15 cellular contexts compared by ENCODE assay signal in the genomic region with DNA sequence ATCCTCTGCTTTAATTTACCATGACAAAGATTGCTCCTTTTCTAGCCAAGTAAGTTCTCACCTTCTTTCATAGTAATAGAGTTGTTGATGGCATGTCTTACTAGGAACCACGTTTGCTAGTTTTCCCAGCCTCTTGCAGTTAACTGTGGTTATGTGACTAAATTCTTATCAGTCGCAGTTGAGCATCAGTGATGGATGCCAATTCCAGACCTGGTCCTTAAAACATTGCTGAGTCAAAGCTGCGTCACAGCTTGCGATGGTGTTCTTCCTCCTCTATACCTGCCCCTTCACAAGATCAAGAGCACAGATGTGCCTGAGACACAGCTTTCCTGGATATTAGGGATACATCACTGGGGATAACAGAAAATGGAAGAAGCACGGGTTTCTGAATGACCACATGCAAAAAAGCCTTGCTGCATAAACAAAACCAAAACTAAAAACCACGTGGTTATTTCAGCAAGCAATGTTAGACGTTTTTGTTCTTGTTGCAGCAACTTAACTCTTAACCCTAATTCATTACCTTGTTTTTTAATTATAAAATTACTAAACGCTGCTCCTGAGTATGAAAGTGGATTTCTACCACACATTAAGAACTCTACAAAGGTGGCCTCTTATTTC.
A peak's percentile ranks its signal among the peaks of the same experiment; 100 is the strongest.
DNase-seq lines count a peak whose midpoint lies in the region; ATAC-seq, FAIRE-seq and TF ChIP-seq lines count a peak whose summit lies in the region.
"Had no signal": no experiment of that assay in that cellular context is flagged by ENCODE, and none has a peak within 500 bp of the region (broad histone marks: within the 10 kb centered on the region; RNA-seq: fewer than 3 reads in every experiment).

No MANE protein-coding gene starts in this region.

- H3K27ac ChIP-seq in OCI-LY3 (ENCODE audit: low read length) (no peak overlapping the region), H1 (ENCODE audit: low read depth, low read length) (no peak overlapping the region)
- H3K27ac ChIP-seq: epithelial cell of prostate had no signal

- CTCF ChIA-PET in H1 (lab: Charles Lee; ENCODE audit: partially characterized antibody): interaction anchor here (6.3 kb wide), 1 partner anchor 15 kb away, joined by 44 read pairs; no protein-coding TSS in a partner anchor

- no peak overlapping the region for H2BK5ac ChIP-seq in H1 (ENCODE audit: low read depth, low read length)

- H3K9ac ChIP-seq in OCI-LY3 (ENCODE audit: low read length): no peak overlapping the region
- H3K9ac ChIP-seq in H1 (replicated peaks in 1 of 4; ENCODE audit: extremely low read depth in 1 of 4, low read depth in 3 of 4, low read length in 3 of 4): peak overlapping the region in 1 of 4 experiments; percentile 34; a peak in 1 of 7 replicates

- H2BK20ac ChIP-seq in H1 (ENCODE audit: low read length): no peak overlapping the region

- no peak overlapping the region for H4K91ac ChIP-seq in H1 (replicated peaks; ENCODE audit: insufficient read length, low read length)

- FAIRE-seq in H1 (lab: Jason Lieb, UNC): no peak

- no peak overlapping the region for H4K8ac ChIP-seq in H1 (ENCODE audit: extremely low read depth, insufficient read depth, low read length)

- H3K23me2 ChIP-seq in H1 (ENCODE audit: low read depth, low read length): no peaks in the 10 kb centered on the region

- WGBS in H1 (ENCODE audit: extremely low coverage in 1 of 2, insufficient coverage in 1 of 2, insufficient read length in 1 of 2, insufficient replicate concordance in 2 of 2, low coverage in 1 of 2, low lambda C conversion rate in 2 of 2, missing lambda C conversion rate in 1 of 2), 2 experiments: 86% methylated on average over 8 of the region's 8 CpGs; no CpG with 5 or more reads in 1 of the 2 experiments

- TF ChIP-seq CTCF in BE2C (IDR thresholded peaks at IDR 0.05; ENCODE audit: low read depth, low read length): no peak
- TF ChIP-seq CTCF in OCI-LY3 (IDR thresholded peaks at IDR 0.05; ENCODE audit: low read depth, low read length): no peak
- TF ChIP-seq CTCF in H1 (IDR thresholded peaks at IDR 0.05; ENCODE audit: control extremely low read depth in 1 of 3, insufficient read depth in 1 of 3, low read depth in 1 of 3, low read length in 3 of 3): no peak

- H3K4ac ChIP-seq in H1 (replicated peaks; ENCODE audit: insufficient read length, low read depth, low read length): no peak overlapping the region

- TF ChIP-seq POLR2A in H1 (IDR thresholded peaks at IDR 0.05; ENCODE audit: control extremely low read depth in 1 of 2, low read depth in 2 of 2, low read length in 2 of 2): no peak

- no peak overlapping the region for H2AK5ac ChIP-seq in H1 (ENCODE audit: low read depth, low read length)

- H3K56ac ChIP-seq in H1 (replicated peaks; ENCODE audit: insufficient read length, low read depth, low read length): no peak overlapping the region

- no peak overlapping the region for H2BK12ac ChIP-seq in H1 (ENCODE audit: low read depth, low read length)

- no peak for TF ChIP-seq RAD21 in H1 (IDR thresholded peaks at IDR 0.05 in 1 of 2, conservative IDR thresholded peaks at IDR 0.05 in 1 of 2; ENCODE audit: low read depth in 2 of 2, low read length in 2 of 2)

- no peak for DNase-seq in BE2C
- no peak for DNase-seq in H1 (ENCODE audit: low read depth in 1 of 2, low spot score in 2 of 2)
- no peak for DNase-seq in COLO668 (lab: John Stamatoyannopoulos, UW; ENCODE audit: unreplicated experiment)
- no peak for DNase-seq in H7
- DNase-seq in sciatic nerve (ENCODE audit: low spot score): no peak
- DNase-seq: activated naive CD4-positive, alpha-beta T cell; cerebellar nuclear complex; glutamatergic neuron; HCEC 1CT; retina; stimulated activated CD4-positive, alpha-beta T cell treated with anti-CD3 and anti-CD28 coated beads, Interleukin-4, amount 100 ng/mL, for 1 hour had no signal

- H3K27me3 ChIP-seq in BE2C (no peaks in the 10 kb centered on the region), OCI-LY3 (ENCODE audit: low read depth, low read length) (no peaks in the 10 kb centered on the region), H1 (replicated peaks in 1 of 4; ENCODE audit: control insufficient read depth in 3 of 4, extremely low read depth in 1 of 4, insufficient read depth in 3 of 4, low read length in 3 of 4) (no peaks in the 10 kb centered on the region), H7 (ENCODE audit: control insufficient read depth, insufficient read depth, low read length) (no peaks in the 10 kb centered on the region)

- H3K4me2 ChIP-seq in OCI-LY3 (ENCODE audit: low read length) (peak overlapping the region; percentile 46), H1 (ENCODE audit: insufficient read depth in 1 of 2, low read depth in 2 of 2, low read length in 2 of 2) (no peak overlapping the region; a peak in 1 of 4 replicates)

- H4K20me1 ChIP-seq in OCI-LY3 (ENCODE audit: insufficient read depth, low read length): no peaks in the 10 kb centered on the region
- H4K20me1 ChIP-seq in H1 (replicated peaks in 1 of 2; ENCODE audit: control insufficient read depth in 1 of 2, insufficient read depth in 2 of 2, low read length in 2 of 2): no peaks in the 10 kb centered on the region

- H3K23ac ChIP-seq in H1 (ENCODE audit: insufficient read length): no peak overlapping the region

- ATAC-seq in GM18861 (IDR thresholded peaks at IDR 0.05; ENCODE audit: unreplicated experiment) (peak; percentile 48), HG02623 (IDR thresholded peaks at IDR 0.05; ENCODE audit: unreplicated experiment) (no peak), sciatic nerve (no peak)

- no peak for TF ChIP-seq EP300 in H1 (IDR thresholded peaks at IDR 0.05; ENCODE audit: borderline replicate concordance in 1 of 2, low read depth in 2 of 2, low read length in 2 of 2)

- no peaks in the 10 kb centered on the region for H3K79me1 ChIP-seq in H1 (ENCODE audit: low read depth, low read length)

- peak overlapping the region; percentile 56 for H2AFZ ChIP-seq in OCI-LY3 (ENCODE audit: low read depth, low read length)
- peak overlapping the region; percentile 38; the same call in 1 of the 2 replicates for H2AFZ ChIP-seq in H1 (ENCODE audit: low read length)

- H3K18ac ChIP-seq in H1 (ENCODE audit: extremely low read depth, low read length): no peak overlapping the region

- no peak overlapping the region for H3K14ac ChIP-seq in H1 (ENCODE audit: insufficient read length)

- no peaks in the 10 kb centered on the region; the same call in 1 of the 2 replicates for H3K4me1 ChIP-seq in BE2C
- H3K4me1 ChIP-seq in OCI-LY3 (ENCODE audit: low read length): peaks cover 5% of the 10 kb centered on the region; the same call in 1 of the 2 replicates
- no peaks in the 10 kb centered on the region for H3K4me1 ChIP-seq in H1 (replicated peaks in 1 of 4; ENCODE audit: control insufficient read depth in 3 of 4, insufficient read depth in 4 of 4, low read length in 3 of 4)

- no peak overlapping the region for H4K5ac ChIP-seq in H1 (ENCODE audit: insufficient read length, low read depth, low read length)

- no peaks in the 10 kb centered on the region for H3K36me3 ChIP-seq in BE2C
- H3K36me3 ChIP-seq in OCI-LY3 (replicated peaks; ENCODE audit: low read depth, low read length): no peaks in the 10 kb centered on the region
- H3K36me3 ChIP-seq in H1 (ENCODE audit: control insufficient read depth in 2 of 4, insufficient read depth in 4 of 4, low read length in 3 of 4): no peaks in the 10 kb centered on the region
- H3K36me3 ChIP-seq in H7 (replicated peaks; ENCODE audit: control insufficient read depth, insufficient read depth, low read length): no peaks in the 10 kb centered on the region

- POLR2A ChIA-PET in H1 (lab: Charles Lee; ENCODE audit: partially characterized antibody): no interaction called here

- H3K4me3 ChIP-seq in BE2C (ENCODE audit: low read depth, low read length) (peak overlapping the region; percentile 32), OCI-LY3 (ENCODE audit: low read length) (peak overlapping the region; percentile 30), H1 (ENCODE audit: extremely low read depth in 1 of 4, insufficient read depth in 2 of 4, low read depth in 3 of 4, low read length in 4 of 4) (no peak overlapping the region), H7 (ENCODE audit: insufficient read depth, low read depth, low read length) (no peak overlapping the region)

- H3K9me3 ChIP-seq in BE2C: no peaks in the 10 kb centered on the region
- no peaks in the 10 kb centered on the region for H3K9me3 ChIP-seq in OCI-LY3 (ENCODE audit: insufficient read depth, low read length)
- no peaks in the 10 kb centered on the region for H3K9me3 ChIP-seq in H1 (ENCODE audit: insufficient read depth in 2 of 2, low read depth in 1 of 2, low read length in 1 of 2)

- intact Hi-C loops in sciatic nerve (cut with DNase I): no loop called here

- H2BK120ac ChIP-seq in H1 (replicated peaks; ENCODE audit: low read depth, low read length): no peak overlapping the region

- H2BK15ac ChIP-seq in H1 (ENCODE audit: low read length): no peak overlapping the region

- no peaks in the 10 kb centered on the region for H3K79me2 ChIP-seq in OCI-LY3 (ENCODE audit: low read length)
- H3K79me2 ChIP-seq in H1 (ENCODE audit: control insufficient read depth in 1 of 2, insufficient read depth in 2 of 2, low read length in 2 of 2): no peaks in the 10 kb centered on the region

TF ChIP-seq in H1, 55 proteins besides CTCF, POLR2A, EP300 and RAD21 (continues in another document):
- TF ChIP-seq, protein P1, sequence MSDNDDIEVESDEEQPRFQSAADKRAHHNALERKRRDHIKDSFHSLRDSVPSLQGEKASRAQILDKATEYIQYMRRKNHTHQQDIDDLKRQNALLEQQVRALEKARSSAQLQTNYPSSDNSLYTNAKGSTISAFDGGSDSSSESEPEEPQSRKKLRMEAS (IDR thresholded peaks at IDR 0.05): no peak
- TF ChIP-seq, protein P2, sequence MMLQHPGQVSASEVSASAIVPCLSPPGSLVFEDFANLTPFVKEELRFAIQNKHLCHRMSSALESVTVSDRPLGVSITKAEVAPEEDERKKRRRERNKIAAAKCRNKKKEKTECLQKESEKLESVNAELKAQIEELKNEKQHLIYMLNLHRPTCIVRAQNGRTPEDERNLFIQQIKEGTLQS (IDR thresholded peaks at IDR 0.05; ENCODE audit: insufficient read depth, low read depth, low read length): no peak
- no peak for TF ChIP-seq EGR1 (IDR thresholded peaks at IDR 0.05; ENCODE audit: borderline replicate concordance, low read depth, low read length)
- no peak for TF ChIP-seq MAFK (IDR thresholded peaks at IDR 0.05; ENCODE audit: low read depth, low read length)
- TF ChIP-seq ASH2L (IDR thresholded peaks at IDR 0.05; ENCODE audit: low read length): no peak
- TF ChIP-seq SUZ12 (IDR thresholded peaks at IDR 0.05; ENCODE audit: low read length): no peak
- TF ChIP-seq JUND (IDR thresholded peaks at IDR 0.05; ENCODE audit: low read length): no peak
- TF ChIP-seq BRCA1 (IDR thresholded peaks at IDR 0.05; ENCODE audit: low read depth, low read length): no peak
- TF ChIP-seq HDAC2 (IDR thresholded peaks at IDR 0.05; ENCODE audit: borderline replicate concordance in 1 of 2, low read depth in 2 of 2, low read length in 2 of 2): no peak
- TF ChIP-seq SRF (IDR thresholded peaks at IDR 0.05; ENCODE audit: low read depth, low read length): no peak
- no peak for TF ChIP-seq CEBPB (IDR thresholded peaks at IDR 0.05; ENCODE audit: low read depth, low read length)
- TF ChIP-seq TBP (IDR thresholded peaks at IDR 0.05; ENCODE audit: low read depth, low read length): no peak
- no peak for TF ChIP-seq KDM1A (IDR thresholded peaks at IDR 0.05; ENCODE audit: borderline replicate concordance, low read length)

Comparison
In these comparisons a context has a peak if more than half of its experiments do, and no peak if none do; other contexts are left out.
1. H3K4me3 ChIP-seq: peak in BE2C (single experiment) and OCI-LY3 (single experiment); none in H1 (0 of 4) and H7 (single experiment).